8 cellular contexts compared by ENCODE assay signal in the genomic region with DNA sequence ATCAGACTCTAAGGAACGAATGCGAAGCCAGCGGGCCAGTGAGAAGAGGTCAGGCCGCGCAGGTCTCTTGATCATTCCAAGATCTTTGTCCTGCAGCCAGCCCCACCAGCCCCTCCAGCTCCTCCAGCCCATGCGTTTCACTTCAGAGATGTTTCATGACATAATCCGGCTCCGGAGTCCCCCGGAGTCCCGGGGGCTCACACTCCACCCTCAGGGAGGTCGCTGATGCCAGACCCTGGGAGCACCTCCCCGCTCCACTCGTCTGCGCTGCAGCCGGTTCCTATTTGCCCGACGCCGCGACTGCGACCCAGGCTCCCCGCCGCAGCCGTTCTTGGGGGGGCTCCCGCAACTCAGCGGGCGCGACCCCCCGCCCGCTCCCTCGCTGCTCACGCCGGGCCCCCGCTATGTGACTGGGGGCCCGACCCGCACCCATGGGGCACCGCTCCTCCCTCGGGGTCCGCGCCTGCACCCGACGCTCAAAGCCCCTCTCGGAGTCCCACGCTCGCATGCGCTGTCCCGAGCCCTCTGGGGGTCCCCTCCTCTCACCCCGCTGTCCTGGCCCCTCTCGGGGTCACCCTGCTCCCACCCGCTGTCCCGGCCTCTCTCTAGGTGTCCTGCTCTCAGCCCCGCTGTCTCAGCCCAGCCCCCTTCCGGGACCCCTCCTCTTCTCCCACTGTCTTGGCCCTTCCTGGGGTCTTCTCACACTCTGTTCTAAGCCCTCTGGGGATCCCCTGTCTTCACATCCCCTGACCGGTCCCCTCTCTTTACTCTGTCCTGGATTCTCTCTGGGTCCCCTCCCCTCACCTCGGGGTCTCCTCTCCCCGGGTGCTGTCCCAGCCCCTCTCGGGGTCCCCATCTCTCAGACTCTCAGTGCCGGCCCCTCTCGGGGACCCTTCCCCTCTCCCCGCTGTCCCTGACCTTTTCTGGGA. TPM values are rescaled to one million over a fixed set of nuclear protein-coding genes. Genes with fewer than 3 reads are reported as not detected.
DNase-seq lines count a peak whose midpoint lies in the region; FAIRE-seq and TF ChIP-seq lines count a peak whose summit lies in the region.

No MANE protein-coding gene starts in this region.

- TF ChIP-seq POLR2A in H54 (IDR thresholded peaks at IDR 0.05; ENCODE audit: low read depth, low read length), result no peak
- TF ChIP-seq POLR2A in esophagus muscularis mucosa (IDR thresholded peaks at IDR 0.05; ENCODE audit: low read depth), result no peak

- peak overlapping the region; percentile 95 for H3K27ac ChIP-seq in 22Rv1
- H3K27ac ChIP-seq in esophagus muscularis mucosa (replicated peaks in 1 of 4), result peak overlapping the region; percentile 79 to 96 (median 92)

- TF ChIP-seq CTCF in 22Rv1 (IDR thresholded peaks at IDR 0.05) (no peak), esophagus muscularis mucosa (IDR thresholded peaks at IDR 0.05) (no peak), neural crest cell (conservative IDR thresholded peaks at IDR 0.05) (no peak)

- H3K27me3 ChIP-seq in esophagus muscularis mucosa, result peaks cover 0 to 5% (median 0%) of the 10 kb centered on the region in 4 donors

- H3K9me3 ChIP-seq in esophagus muscularis mucosa, result no peaks in the 10 kb centered on the region

- no peaks in the 10 kb centered on the region for H3K27me3 Mint-ChIP-seq in activated CD4-positive, alpha-beta memory T cell treated with anti-CD3 and anti-CD28 coated beads, Interleukin-2, amount 10 ng/mL, durations not matched to agents 7 days and 5 days
- H3K27me3 Mint-ChIP-seq in neural crest cell (ENCODE audit: low read depth), result peaks cover 37% of the 10 kb centered on the region

- TF ChIP-seq EP300 in esophagus muscularis mucosa (IDR thresholded peaks at IDR 0.05), result no peak

- H3K4me3 Mint-ChIP-seq in activated CD4-positive, alpha-beta memory T cell treated with anti-CD3 and anti-CD28 coated beads, Interleukin-2, amount 10 ng/mL, durations not matched to agents 7 days and 5 days, result peak overlapping the region; percentile 95
- H3K4me3 Mint-ChIP-seq in neural crest cell, result peak overlapping the region; percentile 93

- CTCF ChIA-PET in activated CD4-positive, alpha-beta memory T cell treated with anti-CD3 and anti-CD28 coated beads, Interleukin-2, amount 10 ng/mL, durations not matched to agents 7 days and 5 days (lab: Charles Lee), result no interaction called here

- H3K4me3 ChIP-seq in esophagus muscularis mucosa, result peak overlapping the region; percentile 84 to 95 (median 88)

- FAIRE-seq in H54 (lab: Jason Lieb, UNC), result peak; percentile 61

- no peaks in the 10 kb centered on the region for H3K36me3 ChIP-seq in esophagus muscularis mucosa

- DNase-seq in H54 (ENCODE audit: insufficient read length, low spot score), result no peak
- DNase-seq in activated CD4-positive, alpha-beta memory T cell treated with anti-CD3 and anti-CD28 coated beads, Interleukin-2, amount 10 ng/mL, durations not matched to agents 7 days and 5 days, result no peak
- no peak for DNase-seq in esophagus muscularis mucosa (ENCODE audit: extremely low spot score)
- DNase-seq in neural crest cell (ENCODE audit: low read depth, low spot score), result peak; percentile 6
- DNase-seq in COR-L47 (lab: John Stamatoyannopoulos, UW), result no peak
- no peak for DNase-seq in HPDE6-E6E7 (ENCODE audit: extremely low spot score)
- no peak for DNase-seq in NCI-H446 treated with DMSO at 0.1 percent for 48 hours (lab: John Stamatoyannopoulos, UW)

- H3K4me1 Mint-ChIP-seq in activated CD4-positive, alpha-beta memory T cell treated with anti-CD3 and anti-CD28 coated beads, Interleukin-2, amount 10 ng/mL, durations not matched to agents 7 days and 5 days, result peaks cover 47% of the 10 kb centered on the region
- H3K4me1 Mint-ChIP-seq in neural crest cell, result peaks cover 26% of the 10 kb centered on the region

- WGBS in esophagus muscularis mucosa, result 1% methylated on average over 49 of the region's 59 CpGs

- intact Hi-C loops in esophagus muscularis mucosa (cut with DNase I), result loop anchor here (2.0 to 5.0 kb wide), 2 partner anchors 183 to 309 kb away; a partner anchor contains a TSS

- H3K4me1 ChIP-seq in esophagus muscularis mucosa, result peaks cover 32 to 54% (median 48%) of the 10 kb centered on the region in 4 donors

- H3K36me3 Mint-ChIP-seq in activated CD4-positive, alpha-beta memory T cell treated with anti-CD3 and anti-CD28 coated beads, Interleukin-2, amount 10 ng/mL, durations not matched to agents 7 days and 5 days (ENCODE audit: low read depth), result peaks cover 4% of the 10 kb centered on the region
- no peaks in the 10 kb centered on the region for H3K36me3 Mint-ChIP-seq in neural crest cell (ENCODE audit: low read depth)

- H3K9me3 Mint-ChIP-seq in activated CD4-positive, alpha-beta memory T cell treated with anti-CD3 and anti-CD28 coated beads, Interleukin-2, amount 10 ng/mL, durations not matched to agents 7 days and 5 days, result no peaks in the 10 kb centered on the region
- H3K9me3 Mint-ChIP-seq in neural crest cell, result no peaks in the 10 kb centered on the region

- POLR2A ChIA-PET in activated CD4-positive, alpha-beta memory T cell treated with anti-CD3 and anti-CD28 coated beads, Interleukin-2, amount 10 ng/mL, durations not matched to agents 7 days and 5 days (lab: Charles Lee), result interaction anchor here (1.3 to 3.7 kb wide), 2 partner anchors 13 to 311 kb away, joined by 3 to 17 read pairs; a partner anchor contains a TSS

- H3K27ac Mint-ChIP-seq in activated CD4-positive, alpha-beta memory T cell treated with anti-CD3 and anti-CD28 coated beads, Interleukin-2, amount 10 ng/mL, durations not matched to agents 7 days and 5 days, result peak overlapping the region; percentile 90
- H3K27ac Mint-ChIP-seq in neural crest cell (ENCODE audit: unreplicated experiment), result no peak overlapping the region

RNA-seq across cellular contexts. Expression of a gene that starts 1.1 kb away (rescaled TPM):
- total RNA-seq in activated CD4-positive, alpha-beta memory T cell treated with anti-CD3 and anti-CD28 coated beads, Interleukin-2, amount 10 ng/mL, durations not matched to agents 7 days and 5 days, result 10 to 100 TPM; 61.9 to 65.5 TPM
- 10 to 100 TPM; 34.6 to 44.9 (median 39.6) TPM for total RNA-seq in esophagus muscularis mucosa
- total RNA-seq in neural crest cell, result 13.4 and 15.2 TPM in 2 replicates

RNA-seq across cellular contexts. Expression of a gene that starts 4.7 kb away (rescaled TPM):
- 10 to 100 TPM; 27.8 to 28.6 TPM for total RNA-seq in activated CD4-positive, alpha-beta memory T cell treated with anti-CD3 and anti-CD28 coated beads, Interleukin-2, amount 10 ng/mL, durations not matched to agents 7 days and 5 days
- 10 to 100 TPM; 34.5 to 76.0 (median 62.7) TPM for total RNA-seq in esophagus muscularis mucosa
- 44.8 and 50.7 TPM in 2 replicates for total RNA-seq in neural crest cell
